Comparison of ENCODE assay signal across 8 cellular contexts in genomic region chr12:56116267-56117081, GRCh38. TPM values are rescaled to one million over a fixed set of nuclear protein-coding genes. Genes with fewer than 3 reads are reported as not detected.
DNase-seq lines count a peak whose midpoint lies in the region; ATAC-seq, FAIRE-seq and TF ChIP-seq lines count a peak whose summit lies in the region.

TSS of gene RPL41 (plus strand) at chr12:56116633.

- H3K36me3 ChIP-seq in SU-DHL-6 (ENCODE audit: low read length) (peaks cover 8% of the 10 kb centered on the region; the same call in 1 of the 2 replicates), pancreas (peaks cover 0 to 18% (median 13%) of the 10 kb centered on the region in 3 donors), thyroid gland (peaks cover 18 to 29% of the 10 kb centered on the region in 2 donors)

- H3K9me3 ChIP-seq in SU-DHL-6 (ENCODE audit: insufficient read depth, low read length) (no peaks in the 10 kb centered on the region), pancreas (no peaks in the 10 kb centered on the region), thyroid gland (no peaks in the 10 kb centered on the region)

- H3K4me3 ChIP-seq in SU-DHL-6 (ENCODE audit: insufficient read depth, low read length, poor library complexity, severe bottlenecking) (peak within 1 kb of the TSS; percentile 89), pancreas (peak within 1 kb of the TSS; percentile 45 to 84 (median 66)), thyroid gland (replicated peaks in 1 of 3) (peak within 1 kb of the TSS; percentile 11 to 83 (median 59))

- H3K27me3 ChIP-seq in SU-DHL-6 (ENCODE audit: low read length) (no peaks in the 10 kb centered on the region), pancreas (no peaks in the 10 kb centered on the region), thyroid gland (no peaks in the 10 kb centered on the region)

- H3K79me2 ChIP-seq in SU-DHL-6 (ENCODE audit: insufficient read depth, low read length) = peaks cover 21% of the 10 kb centered on the region

- TF ChIP-seq POLR2A in thyroid gland (IDR thresholded peaks at IDR 0.05) = peak; percentile 90 to 98

- no peak for TF ChIP-seq CTCF in SU-DHL-6 (IDR thresholded peaks at IDR 0.05; ENCODE audit: insufficient read depth, low read length, poor library complexity, severe bottlenecking)
- TF ChIP-seq CTCF in pancreas (IDR thresholded peaks at IDR 0.05) = no peak
- peak in 1 of 6 experiments; percentile 34 for TF ChIP-seq CTCF in thyroid gland (IDR thresholded peaks at IDR 0.05)

- FAIRE-seq in pancreas (lab: Jason Lieb, UNC) = no peak

- H3K9ac ChIP-seq in SU-DHL-6 (ENCODE audit: low read length) = peak within 1 kb of the TSS; percentile 85

- peak within 1 kb of the TSS; percentile 13 for H2AFZ ChIP-seq in SU-DHL-6 (ENCODE audit: low read depth, low read length, severe bottlenecking)

- peak within 1 kb of the TSS; percentile 91 for H3K27ac ChIP-seq in SU-DHL-6 (ENCODE audit: low read depth, low read length)
- peak within 1 kb of the TSS; percentile 76 to 94 (median 86) for H3K27ac ChIP-seq in pancreas
- peak within 1 kb of the TSS; percentile 88 to 93 (median 92) for H3K27ac ChIP-seq in thyroid gland

- intact Hi-C loops in Right ventricle myocardium inferior (cut with DNase I) = loop anchor here (1.0 to 5.0 kb wide), 4 partner anchors 37 to 374 kb away; partner anchors contain the start of genes GDF11, MYL6 and RPS26
- intact Hi-C loops in pancreas (cut with DNase I) = loop anchor here in 1 of 3 donors (5.0 kb wide), 1 partner anchor 39 kb away; no protein-coding TSS in a partner anchor
- intact Hi-C loops in thyroid gland (cut with DNase I) = no loop called here

- no peaks in the 10 kb centered on the region for H3K9me2 ChIP-seq in SU-DHL-6 (replicated peaks; ENCODE audit: insufficient read depth, low read length)

- peak within 1 kb of the TSS; percentile 86 for H3K4me2 ChIP-seq in SU-DHL-6 (ENCODE audit: low read depth, low read length, poor library complexity, severe bottlenecking)

- DNase-seq in GM04503 (ENCODE audit: low read depth) = peak; percentile 74
- peak; percentile 98 to 99 (median 99) for DNase-seq in NCI-H1417 (lab: John Stamatoyannopoulos, UW)
- DNase-seq in activated naive CD8-positive, alpha-beta T cell treated with anti-CD3 and anti-CD28 coated beads for 36 hours = peak; percentile 90
- peak; percentile 95 for DNase-seq in Right ventricle myocardium inferior (ENCODE audit: missing footprints)
- peak; percentile 90 to 94 (median 92) for DNase-seq in pancreas
- DNase-seq in thyroid gland = peak; percentile 94

- 0% methylated on average over 34 of the region's 34 CpGs for WGBS in pancreas, 2 donors
- WGBS in thyroid gland, 2 donors = 0 to 1% methylated on average over 34 of the region's 34 CpGs

- H3K36me3 Mint-ChIP-seq in activated naive CD8-positive, alpha-beta T cell treated with anti-CD3 and anti-CD28 coated beads for 36 hours = peaks cover 63% of the 10 kb centered on the region

- H3K27ac Mint-ChIP-seq in activated naive CD8-positive, alpha-beta T cell treated with anti-CD3 and anti-CD28 coated beads for 36 hours = peak within 1 kb of the TSS; percentile 100

- H3K9me3 Mint-ChIP-seq in activated naive CD8-positive, alpha-beta T cell treated with anti-CD3 and anti-CD28 coated beads for 36 hours = no peaks in the 10 kb centered on the region

- peak; percentile 43 for ATAC-seq in HG02610 (IDR thresholded peaks at IDR 0.05; ENCODE audit: unreplicated experiment)
- peak; percentile 81 for ATAC-seq in Right ventricle myocardium inferior
- ATAC-seq in pancreas = peak; percentile 71 to 84 (median 75)

- peaks cover 64% of the 10 kb centered on the region for H3F3A ChIP-seq in SU-DHL-6 (ENCODE audit: insufficient read depth)

- peaks cover 38% of the 10 kb centered on the region for H3K4me1 Mint-ChIP-seq in activated naive CD8-positive, alpha-beta T cell treated with anti-CD3 and anti-CD28 coated beads for 36 hours

- H4K20me1 ChIP-seq in SU-DHL-6 (ENCODE audit: low read depth, low read length) = no peaks in the 10 kb centered on the region

- H3K4me1 ChIP-seq in pancreas (peaks cover 0 to 17% (median 13%) of the 10 kb centered on the region in 3 donors), thyroid gland (peaks cover 14 to 19% of the 10 kb centered on the region in 2 donors)

- peaks cover 14% of the 10 kb centered on the region for H3K27me3 Mint-ChIP-seq in activated naive CD8-positive, alpha-beta T cell treated with anti-CD3 and anti-CD28 coated beads for 36 hours

- H3K4me3 Mint-ChIP-seq in activated naive CD8-positive, alpha-beta T cell treated with anti-CD3 and anti-CD28 coated beads for 36 hours = peak within 1 kb of the TSS; percentile 92

RNA-seq across cellular contexts. Expression of gene RPL41, which starts in this region (rescaled TPM):
- 1,000 to 10,000 TPM; 5,444 to 5,630 TPM for total RNA-seq in activated naive CD8-positive, alpha-beta T cell treated with anti-CD3 and anti-CD28 coated beads for 36 hours
- total RNA-seq in Right ventricle myocardium inferior (2,099 TPM), pancreas (1,000 to 10,000 TPM; 2,275 to 3,960 (median 2,741) TPM), thyroid gland (1,000 to 10,000 TPM; 1,344 to 2,817 (median 2,330) TPM)
- 1,000 to 10,000 TPM; 1,821 to 3,381 TPM for polyA plus RNA-seq in pancreas

Comparison
In these comparisons a context has a peak if more than half of its experiments do, and no peak if none do; other contexts are left out.
1. Peak in every context shown above with its lines: DNase-seq, ATAC-seq, H3K4me3 ChIP-seq and H3K27ac ChIP-seq.